17 cellular contexts compared by ENCODE assay signal in genomic region chr1:224640018-224640417, GRCh38. TPM values are rescaled to one million over a fixed set of nuclear protein-coding genes. Genes with fewer than 3 reads are reported as not detected.
DNase-seq lines count a peak whose midpoint lies in the region; ATAC-seq, FAIRE-seq and TF ChIP-seq lines count a peak whose summit lies in the region.
"Had no signal": no experiment of that assay in that cellular context is flagged by ENCODE, and none has a peak within 500 bp of the region (broad histone marks: within the 10 kb centered on the region; RNA-seq: fewer than 3 reads in every experiment).

No MANE protein-coding gene starts in this region.

- H2BK15ac ChIP-seq in IMR-90 (ENCODE audit: low read depth, low read length), result peak overlapping the region; percentile 50; the same call in 1 of the 3 replicates

- dilution Hi-C loops in IMR-90 (cut with HindIII; ENCODE audit: low sequenced_read_pairs, unreplicated experiment), result no loop called here

- H3K36me3 ChIP-seq in IMR-90 (ENCODE audit: control insufficient read depth, insufficient read depth, low read length) (no peaks in the 10 kb centered on the region), endodermal cell (ENCODE audit: control insufficient read depth, insufficient read depth, low read length) (no peaks in the 10 kb centered on the region), pancreas (no peaks in the 10 kb centered on the region), upper lobe of right lung (no peaks in the 10 kb centered on the region)

- H3K27me3 Mint-ChIP-seq in endodermal cell (ENCODE audit: insufficient read depth), result no peaks in the 10 kb centered on the region

- H3K4me3 ChIP-seq in IMR-90 (ENCODE audit: insufficient read depth, low read depth, low read length), result no peak overlapping the region
- peak overlapping the region; percentile 0 for H3K4me3 ChIP-seq in endodermal cell (ENCODE audit: low read length)
- H3K4me3 ChIP-seq in pancreas, result no peak overlapping the region
- no peak overlapping the region for H3K4me3 ChIP-seq in foreskin fibroblast (ENCODE audit: low read depth in 1 of 2, low read length in 2 of 2)
- no peak overlapping the region for H3K4me3 ChIP-seq in upper lobe of right lung
- H3K4me3 ChIP-seq: GM23248 had no signal

- WGBS in IMR-90 (ENCODE audit: extremely low coverage in 2 of 2, insufficient read length in 1 of 2), 2 experiments, result 100% methylated on average over 1 of the region's 6 CpGs; no CpG with 5 or more reads in 1 of the 2 experiments
- WGBS in endodermal cell (ENCODE audit: insufficient coverage in 1 of 2, insufficient read length in 1 of 2), 2 experiments, result 86 to 100% methylated on average over 1 to 6 of the region's 6 CpGs
- WGBS in pancreas, 2 donors, result 69 to 70% methylated on average over 6 of the region's 6 CpGs

- no peak overlapping the region for H4K5ac ChIP-seq in IMR-90 (ENCODE audit: low read depth, low read length)

- H2BK120ac ChIP-seq in IMR-90 (ENCODE audit: low read depth, low read length), result peak overlapping the region; percentile 76

- POLR2A ChIA-PET in IMR-90 (lab: Charles Lee; ENCODE audit: unreplicated experiment), result no interaction called here

- H3K18ac ChIP-seq in IMR-90 (ENCODE audit: low read depth, low read length), result no peak overlapping the region

- peak overlapping the region; percentile 16 for H2AFZ ChIP-seq in IMR-90 (replicated peaks; ENCODE audit: low read length, poor library complexity)
- H2AFZ ChIP-seq: GM23248 had no signal

- H3K79me1 ChIP-seq in IMR-90 (ENCODE audit: low read depth in 1 of 2, low read length in 2 of 2), result peaks cover 0 to 29% of the 10 kb centered on the region in 2 experiments; a peak in 2 of 4 replicates

- H2BK5ac ChIP-seq in IMR-90 (ENCODE audit: low read depth, low read length, poor library complexity, severe bottlenecking), result no peak overlapping the region

- no TSS peak for BruUV-seq in IMR-90 (replicated peaks; lab: Mats Ljungman, UMichigan)

- H3K9me3 ChIP-seq in IMR-90 (ENCODE audit: control insufficient read depth, insufficient read depth, low read length) (no peaks in the 10 kb centered on the region), endodermal cell (ENCODE audit: control insufficient read depth, low read length) (no peaks in the 10 kb centered on the region), pancreas (no peaks in the 10 kb centered on the region), upper lobe of right lung (no peaks in the 10 kb centered on the region)

- no peak overlapping the region for H3K4me2 ChIP-seq in IMR-90 (ENCODE audit: low read depth, low read length)

- CTCF ChIA-PET in IMR-90 (lab: Yijun Ruan, JAX), result interaction anchor here (1.3 kb wide), 1 partner anchor 283 kb away, joined by 3 read pairs; no protein-coding TSS in a partner anchor

- H3K23ac ChIP-seq in IMR-90 (ENCODE audit: low read depth, low read length), result 0 out of 2 replicates have a peak overlapping the region, but pooled peaks have one; percentile 19

- H3K36me3 Mint-ChIP-seq in endodermal cell (ENCODE audit: low read depth), result no peaks in the 10 kb centered on the region

- H3K9ac ChIP-seq in IMR-90 (ENCODE audit: low read depth, low read length), result no peak overlapping the region
- H3K9ac ChIP-seq in endodermal cell (ENCODE audit: extremely low read depth, low read length, poor library complexity, severe bottlenecking), result peak overlapping the region; percentile 1
- H3K9ac ChIP-seq: GM23248 had no signal

- peaks cover 47% of the 10 kb centered on the region for H3K4me1 Mint-ChIP-seq in endodermal cell

- TF ChIP-seq POLR2A in IMR-90 (IDR thresholded peaks at IDR 0.05; ENCODE audit: low read depth, low read length), result no peak

- H4K91ac ChIP-seq in IMR-90 (ENCODE audit: insufficient read depth, low read depth, low read length), result peak overlapping the region; percentile 22

- intact Hi-C loops in IMR-90 (cut with micrococcal nuclease) (no loop called here), pancreas (cut with DNase I) (loop anchor here in 1 of 3 donors (5.0 to 10.0 kb wide), 3 partner anchors 128 to 285 kb away; partner anchors contain the start of gene DNAH14), left ventricle myocardium superior (cut with micrococcal nuclease) (loop anchor here (10.0 kb wide), 1 partner anchor 215 kb away; no protein-coding TSS in a partner anchor), upper lobe of right lung (cut with DNase I) (no loop called here)

- in situ Hi-C loops in IMR-90 (cut with MboI; ENCODE audit: low sequenced_read_pairs), result loop anchor here (5.0 to 10.0 kb wide), 2 partner anchors 123 to 215 kb away; no protein-coding TSS in a partner anchor

- no peaks in the 10 kb centered on the region for H3K9me3 Mint-ChIP-seq in endodermal cell

- no peak overlapping the region for H4K8ac ChIP-seq in IMR-90 (ENCODE audit: low read depth in 2 of 2, low read length in 2 of 2)

- H3K4me1 ChIP-seq in IMR-90 (ENCODE audit: control insufficient read depth, insufficient read depth, low read length), result peaks cover 22% of the 10 kb centered on the region
- peaks cover 23% of the 10 kb centered on the region for H3K4me1 ChIP-seq in endodermal cell (ENCODE audit: control insufficient read depth, insufficient read depth, low read length)
- peaks cover 0 to 15% (median 10%) of the 10 kb centered on the region in 3 donors for H3K4me1 ChIP-seq in pancreas
- no peaks in the 10 kb centered on the region for H3K4me1 ChIP-seq in upper lobe of right lung

- ATAC-seq in IMR-90 (ENCODE audit: low read depth) (no peak), pancreas (peak in 3 of 4 donors; percentile 1 to 38 (median 24)), left ventricle myocardium superior (no peak), upper lobe of right lung (no peak)

- peak; percentile 41 for DNase-seq in DMS153 (lab: John Stamatoyannopoulos, UW)
- DNase-seq in IMR-90, result no peak
- no peak for DNase-seq in endodermal cell
- no peak for DNase-seq in pancreas
- DNase-seq in stimulated activated CD4-positive, alpha-beta T cell treated with anti-CD3 and anti-CD28 coated beads, Interleukin-15, amount 100 ng/mL, for 24 hours, result no peak
- DNase-seq in foreskin fibroblast, result no peak
- no peak for DNase-seq in left ventricle myocardium superior
- no peak for DNase-seq in upper lobe of right lung
- DNase-seq: C1 segment of cervical spinal cord; GF-D8; GM23248; NCI-H1694 treated with DMSO at 0.1 percent for 48 hours; NCI-H446 treated with DMSO at 0.1 percent for 48 hours; NK-92 treated with Interleukin-12 subunit alpha and Interleukin-12 subunit beta, amount 100 ng/mL, for 24 hours; SHP77 treated with DMSO at 0.1 percent for 48 hours had no signal

- H3K4me3 Mint-ChIP-seq in endodermal cell, result no peak overlapping the region

- H3K14ac ChIP-seq in IMR-90 (replicated peaks; ENCODE audit: low read depth, low read length), result peak overlapping the region; percentile 40

- H2BK20ac ChIP-seq in IMR-90 (ENCODE audit: low read depth, low read length), result peak overlapping the region; percentile 65

- H3K9me1 ChIP-seq in IMR-90 (ENCODE audit: insufficient read depth, low read length), result peaks cover 20% of the 10 kb centered on the region

- no peak for FAIRE-seq in pancreas (lab: Jason Lieb, UNC)
- FAIRE-seq: A204.1, GM12891 had no signal

- H3K4ac ChIP-seq in IMR-90 (ENCODE audit: low read depth, low read length), result peak overlapping the region; percentile 60

- peak overlapping the region; percentile 77 for H3K27ac Mint-ChIP-seq in endodermal cell

- peak overlapping the region; percentile 33 for H2AK9ac ChIP-seq in IMR-90 (replicated peaks; ENCODE audit: low read depth, low read length, poor library complexity)

- TF ChIP-seq RAD21 in IMR-90 (IDR thresholded peaks at IDR 0.05; ENCODE audit: low read length), result no peak

- TF ChIP-seq CTCF in IMR-90 (conservative IDR thresholded peaks at IDR 0.05; ENCODE audit: low read depth, low read length), result no peak
- TF ChIP-seq CTCF in endodermal cell (conservative IDR thresholded peaks at IDR 0.05), result no peak
- no peak for TF ChIP-seq CTCF in pancreas (IDR thresholded peaks at IDR 0.05)
- no peak for TF ChIP-seq CTCF in foreskin fibroblast (IDR thresholded peaks at IDR 0.05; ENCODE audit: low read depth, low read length)
- TF ChIP-seq CTCF in upper lobe of right lung (IDR thresholded peaks at IDR 0.05), result no peak

- H4K20me1 ChIP-seq in IMR-90 (ENCODE audit: insufficient read depth, low read length), result no peaks in the 10 kb centered on the region

- peak overlapping the region; percentile 92; the same call in 1 of the 2 replicates for H2AK5ac ChIP-seq in IMR-90 (ENCODE audit: low read depth, low read length)

- H3K27me3 ChIP-seq in IMR-90 (ENCODE audit: control insufficient read depth, insufficient read depth, low read length), result no peaks in the 10 kb centered on the region
- H3K27me3 ChIP-seq in endodermal cell (ENCODE audit: control insufficient read depth, insufficient read depth, low read length, poor library complexity, severe bottlenecking), result no peaks in the 10 kb centered on the region
- H3K27me3 ChIP-seq in pancreas, result no peaks in the 10 kb centered on the region
- no peaks in the 10 kb centered on the region for H3K27me3 ChIP-seq in upper lobe of right lung

- no peak overlapping the region for H3K56ac ChIP-seq in IMR-90 (ENCODE audit: extremely low read depth, insufficient read depth, low read length)

- H3K27ac ChIP-seq in IMR-90 (ENCODE audit: insufficient read depth, low read length) (no peak overlapping the region), endodermal cell (ENCODE audit: low read depth, low read length) (no peak overlapping the region), pancreas (peak overlapping the region in 1 of 4 donors; percentile 23), upper lobe of right lung (no peak overlapping the region)
- H3K27ac ChIP-seq: GM23248 had no signal

TF ChIP-seq in IMR-90, 13 proteins besides CTCF, POLR2A, EP300 and RAD21 (continues in another document):
- TF ChIP-seq MAZ (IDR thresholded peaks at IDR 0.05; ENCODE audit: borderline replicate concordance, low read depth, low read length) (no peak), USF2 (IDR thresholded peaks at IDR 0.05; ENCODE audit: low read depth, low read length) (no peak), CHD1 (IDR thresholded peaks at IDR 0.05; ENCODE audit: low read depth, low read length) (no peak), FOS (IDR thresholded peaks at IDR 0.05; ENCODE audit: low read depth, low read length) (no peak)

RNA-seq across cellular contexts. Expression of gene CNIH3, which starts 23.9 kb away (rescaled TPM):
- total RNA-seq in IMR-90 (2012; rRNA removed) (2.0 and 3.1 TPM in 2 replicates), endodermal cell (1 to 10 TPM; 4.5 to 6.6 TPM), pancreas (10 to 100 TPM in 1 of 6 donors, 1 to 10 TPM in 5; 2.7 to 10.5 (median 5.3) TPM), left ventricle myocardium superior (0.99 TPM), upper lobe of right lung (4.8 TPM)
- polyA plus RNA-seq in IMR-90 (2012; rRNA removed) (2.9 and 3.1 TPM in 2 replicates), pancreas (1 to 10 TPM; 2.0 to 4.3 TPM)
- polyA plus RNA-seq in IMR-90 (2012; cell fraction: cytosol; rRNA removed), result 2.1 and 2.2 TPM in 2 replicates
- polyA plus RNA-seq in IMR-90 (2012; cell fraction: nucleus; rRNA removed; ENCODE audit: low replicate concordance), result 1.9 and 4.7 TPM in 2 replicates
- 2.8 TPM for polyA plus RNA-seq in endodermal cell (2013, experiment 1 of 2)
- 2.8 TPM for polyA plus RNA-seq in endodermal cell (2013, experiment 2 of 2)

Comparison
In these comparisons a context has a peak if more than half of its experiments do, and no peak if none do; other contexts are left out.
1. ATAC-seq: peak in pancreas (3 of 4); none in IMR-90 (single experiment), left ventricle myocardium superior (single experiment) and upper lobe of right lung (single experiment).